Comparison of ENCODE assay signal across 25 cellular contexts in genomic region chr4:71300964-71301363, GRCh38. TPM values are rescaled to one million over a fixed set of nuclear protein-coding genes. Genes with fewer than 3 reads are reported as not detected.
A peak's percentile ranks its signal among the peaks of the same experiment; 100 is the strongest.
DNase-seq lines count a peak whose midpoint lies in the region; ATAC-seq, FAIRE-seq and TF ChIP-seq lines count a peak whose summit lies in the region.
"Had no signal": no experiment of that assay in that cellular context is flagged by ENCODE, and none has a peak within 500 bp of the region (broad histone marks: within the 10 kb centered on the region; RNA-seq: fewer than 3 reads in every experiment).

No MANE protein-coding gene starts in this region.

- intact Hi-C loops in thyroid gland (cut with DNase I), result no loop called here
- intact Hi-C loops in activated T-helper 1 cell treated with anti-CD3 and anti-CD28 coated beads, Interleukin-12 subunit alpha, Interleukin-12 subunit beta, Interleukin-2, Interleukin-4 antibody, amounts not matched to agents 30 ng/mL and 10 ng/mL and 1 ng/mL, durations not matched to agents 14 hours and 24 hours and 36 hours (cut with micrococcal nuclease), result no loop called here
- intact Hi-C loops in left lung (cut with DNase I), result no loop called here

- H3K27ac ChIP-seq in thyroid gland, result no peak overlapping the region
- no peak overlapping the region for H3K27ac ChIP-seq in left lung
- H3K27ac ChIP-seq: psoas muscle, SK-N-MC, skin epidermis had no signal

- H3K27me3 ChIP-seq in thyroid gland, result no peaks in the 10 kb centered on the region
- no peaks in the 10 kb centered on the region for H3K27me3 ChIP-seq in left lung

- H3K4me3 ChIP-seq in thyroid gland (replicated peaks in 1 of 3) (no peak overlapping the region), left lung (no peak overlapping the region)
- H3K4me3 ChIP-seq: psoas muscle, SK-N-MC, skin epidermis had no signal

- TF ChIP-seq CTCF in thyroid gland (IDR thresholded peaks at IDR 0.05) (no peak), left lung (IDR thresholded peaks at IDR 0.05) (no peak)

- H3K9me3 ChIP-seq in thyroid gland (no peaks in the 10 kb centered on the region), left lung (no peaks in the 10 kb centered on the region)
- H3K9me3 ChIP-seq: psoas muscle had no signal

- H3K4me1 Mint-ChIP-seq in activated T-helper 1 cell treated with anti-CD3 and anti-CD28 coated beads, Interleukin-12 subunit alpha, Interleukin-12 subunit beta, Interleukin-2, Interleukin-4 antibody, amounts not matched to agents 30 ng/mL and 10 ng/mL and 1 ng/mL, durations not matched to agents 14 hours and 24 hours and 36 hours (ENCODE audit: low read depth), result no peaks in the 10 kb centered on the region

- H3K27me3 Mint-ChIP-seq in activated T-helper 1 cell treated with anti-CD3 and anti-CD28 coated beads, Interleukin-12 subunit alpha, Interleukin-12 subunit beta, Interleukin-2, Interleukin-4 antibody, amounts not matched to agents 30 ng/mL and 10 ng/mL and 1 ng/mL, durations not matched to agents 14 hours and 24 hours and 36 hours (ENCODE audit: insufficient read depth), result peaks cover 5% of the 10 kb centered on the region
- H3K27me3 Mint-ChIP-seq: CD8-positive, alpha-beta memory T cell; natural killer cell treated with Interleukin-12 subunit alpha and Interleukin-12 subunit beta and Interleukin-15 and Interleukin-18, amount 100 ng/mL, for 72 hours had no signal

- no peaks in the 10 kb centered on the region for H3K36me3 Mint-ChIP-seq in activated T-helper 1 cell treated with anti-CD3 and anti-CD28 coated beads, Interleukin-12 subunit alpha, Interleukin-12 subunit beta, Interleukin-2, Interleukin-4 antibody, amounts not matched to agents 30 ng/mL and 10 ng/mL and 1 ng/mL, durations not matched to agents 14 hours and 24 hours and 36 hours (ENCODE audit: low read depth)
- H3K36me3 Mint-ChIP-seq: activated CD4-positive, alpha-beta memory T cell treated with anti-CD3 and anti-CD28 coated beads for 36 hours; natural killer cell treated with Interleukin-12 subunit alpha and Interleukin-12 subunit beta and Interleukin-15 and Interleukin-18, amount 100 ng/mL, for 72 hours; WTC11 had no signal

- H3K4me1 ChIP-seq in thyroid gland, result peaks cover 7% of the 10 kb centered on the region in 2 donors
- H3K4me1 ChIP-seq in left lung, result no peaks in the 10 kb centered on the region

- 64 to 72% methylated on average over 3 of the region's 3 CpGs for WGBS in thyroid gland, 2 donors

- H3K27ac Mint-ChIP-seq in activated T-helper 1 cell treated with anti-CD3 and anti-CD28 coated beads, Interleukin-12 subunit alpha, Interleukin-12 subunit beta, Interleukin-2, Interleukin-4 antibody, amounts not matched to agents 30 ng/mL and 10 ng/mL and 1 ng/mL, durations not matched to agents 14 hours and 24 hours and 36 hours, result no peak overlapping the region
- H3K27ac Mint-ChIP-seq: activated CD4-positive, alpha-beta memory T cell treated with anti-CD3 and anti-CD28 coated beads for 36 hours; natural killer cell treated with Interleukin-12 subunit alpha and Interleukin-12 subunit beta and Interleukin-15 and Interleukin-18, amount 100 ng/mL, for 72 hours; T-helper 2 cell treated with Interferon-gamma antibody and Interleukin-4, amounts not matched to agents 5 μg/mL and 100 μg/mL, for 36 hours; WTC11 had no signal

- ATAC-seq in left lung, result no peak
- ATAC-seq: psoas muscle, WTC11 had no signal

- no peak for FAIRE-seq in RCC 7860 (lab: Jason Lieb, UNC)
- FAIRE-seq: kidney had no signal

- H3K4me3 Mint-ChIP-seq in activated T-helper 1 cell treated with anti-CD3 and anti-CD28 coated beads, Interleukin-12 subunit alpha, Interleukin-12 subunit beta, Interleukin-2, Interleukin-4 antibody, amounts not matched to agents 30 ng/mL and 10 ng/mL and 1 ng/mL, durations not matched to agents 14 hours and 24 hours and 36 hours, result no peak overlapping the region
- H3K4me3 Mint-ChIP-seq: activated CD4-positive, alpha-beta memory T cell treated with anti-CD3 and anti-CD28 coated beads for 36 hours; natural killer cell treated with Interleukin-12 subunit alpha and Interleukin-12 subunit beta and Interleukin-15 and Interleukin-18, amount 100 ng/mL, for 72 hours; T-helper 2 cell treated with Interferon-gamma antibody and Interleukin-4, amounts not matched to agents 5 μg/mL and 100 μg/mL, for 36 hours; WTC11 had no signal

- no peaks in the 10 kb centered on the region for H3K9me3 Mint-ChIP-seq in activated T-helper 1 cell treated with anti-CD3 and anti-CD28 coated beads, Interleukin-12 subunit alpha, Interleukin-12 subunit beta, Interleukin-2, Interleukin-4 antibody, amounts not matched to agents 30 ng/mL and 10 ng/mL and 1 ng/mL, durations not matched to agents 14 hours and 24 hours and 36 hours
- H3K9me3 Mint-ChIP-seq: activated CD4-positive, alpha-beta memory T cell treated with anti-CD3 and anti-CD28 coated beads for 36 hours; CD8-positive, alpha-beta memory T cell; natural killer cell treated with Interleukin-12 subunit alpha and Interleukin-12 subunit beta and Interleukin-15 and Interleukin-18, amount 100 ng/mL, for 72 hours; T-helper 2 cell treated with Interferon-gamma antibody and Interleukin-4, amounts not matched to agents 5 μg/mL and 100 μg/mL, for 36 hours; WTC11 had no signal

- H3K36me3 ChIP-seq in thyroid gland (no peaks in the 10 kb centered on the region), left lung (no peaks in the 10 kb centered on the region)

- DNase-seq in NCI-H2196 (lab: John Stamatoyannopoulos, UW; ENCODE audit: unreplicated experiment), result peak; percentile 55
- DNase-seq in NCI-H2196 treated with DMSO at 0.1 percent for 48 hours (lab: John Stamatoyannopoulos, UW; ENCODE audit: unreplicated experiment), result no peak
- DNase-seq in RCC 7860 (ENCODE audit: low spot score), result peak; percentile 5
- peak; percentile 20 for DNase-seq in kidney tubule cell (ENCODE audit: low spot score)
- DNase-seq in thyroid gland, result peak; percentile 15 to 23
- DNase-seq in middle frontal gyrus (ENCODE audit: extremely low spot score, low spot score), result no peak
- no peak for DNase-seq in activated T-helper 1 cell treated with anti-CD3 and anti-CD28 coated beads, Interleukin-12 subunit alpha, Interleukin-12 subunit beta, Interleukin-2, Interleukin-4 antibody, amounts not matched to agents 30 ng/mL and 10 ng/mL and 1 ng/mL, durations not matched to agents 14 hours and 24 hours and 36 hours (ENCODE audit: low spot score)
- DNase-seq in left lung, result no peak
- DNase-seq: 8988T; activated CD4-positive, alpha-beta memory T cell treated with anti-CD3 and anti-CD28 coated beads for 36 hours; activated effector memory CD4-positive, alpha-beta T cell treated with Interleukin-2 at 50 U/mL for 16 hours; AML-193; CD8-positive, alpha-beta memory T cell; cortex of kidney; Karpas-422; NCI-H187 treated with DMSO at 0.1 percent for 48 hours; NCI-H446; psoas muscle; stimulated activated naive CD4-positive, alpha-beta T cell treated with Interleukin-2 at 50 U/mL for 16 hours had no signal

- TF ChIP-seq POLR2A in thyroid gland (IDR thresholded peaks at IDR 0.05), result no peak

RNA-seq across cellular contexts. Expression of gene SLC4A4, which starts 37.9 kb away (rescaled TPM):
- total RNA-seq in thyroid gland (10 to 100 TPM; 39.8 to 90.7 (median 72.8) TPM), left lung (10 to 100 TPM; 17.0 to 17.2 TPM)
- 0.08 and 0.15 TPM in 2 replicates for total RNA-seq in activated T-helper 1 cell treated with anti-CD3 and anti-CD28 coated beads, Interleukin-12 subunit alpha, Interleukin-12 subunit beta, Interleukin-2, Interleukin-4 antibody, amounts not matched to agents 30 ng/mL and 10 ng/mL and 1 ng/mL, durations not matched to agents 14 hours and 24 hours and 36 hours

Comparison
In these comparisons a context has a peak if more than half of its experiments do, and no peak if none do; other contexts are left out.
1. DNase-seq: peak in NCI-H2196 (single experiment), RCC 7860 (single experiment), kidney tubule cell (single experiment) and thyroid gland (2 of 2); none in NCI-H2196 treated with DMSO at 0.1 percent for 48 hours (single experiment), middle frontal gyrus (single experiment), activated T-helper 1 cell treated with anti-CD3 and anti-CD28 coated beads, Interleukin-12 subunit alpha, Interleukin-12 subunit beta, Interleukin-2, Interleukin-4 antibody, amounts not matched to agents 30 ng/mL and 10 ng/mL and 1 ng/mL, durations not matched to agents 14 hours and 24 hours and 36 hours (single experiment) and left lung (0 of 2).
2. RNA of gene SLC4A4, which starts 37.9 kb away (total RNA-seq): 39.8 to 90.7 TPM in thyroid gland and 17.0 to 17.2 TPM in left lung; 0.08 to 0.15 TPM in activated T-helper 1 cell treated with anti-CD3 and anti-CD28 coated beads, Interleukin-12 subunit alpha, Interleukin-12 subunit beta, Interleukin-2, Interleukin-4 antibody, amounts not matched to agents 30 ng/mL and 10 ng/mL and 1 ng/mL, durations not matched to agents 14 hours and 24 hours and 36 hours; every median in the first group is over 10 times any median in the second.